ENCODE assay signal across 9 cellular contexts in the genomic region with DNA sequence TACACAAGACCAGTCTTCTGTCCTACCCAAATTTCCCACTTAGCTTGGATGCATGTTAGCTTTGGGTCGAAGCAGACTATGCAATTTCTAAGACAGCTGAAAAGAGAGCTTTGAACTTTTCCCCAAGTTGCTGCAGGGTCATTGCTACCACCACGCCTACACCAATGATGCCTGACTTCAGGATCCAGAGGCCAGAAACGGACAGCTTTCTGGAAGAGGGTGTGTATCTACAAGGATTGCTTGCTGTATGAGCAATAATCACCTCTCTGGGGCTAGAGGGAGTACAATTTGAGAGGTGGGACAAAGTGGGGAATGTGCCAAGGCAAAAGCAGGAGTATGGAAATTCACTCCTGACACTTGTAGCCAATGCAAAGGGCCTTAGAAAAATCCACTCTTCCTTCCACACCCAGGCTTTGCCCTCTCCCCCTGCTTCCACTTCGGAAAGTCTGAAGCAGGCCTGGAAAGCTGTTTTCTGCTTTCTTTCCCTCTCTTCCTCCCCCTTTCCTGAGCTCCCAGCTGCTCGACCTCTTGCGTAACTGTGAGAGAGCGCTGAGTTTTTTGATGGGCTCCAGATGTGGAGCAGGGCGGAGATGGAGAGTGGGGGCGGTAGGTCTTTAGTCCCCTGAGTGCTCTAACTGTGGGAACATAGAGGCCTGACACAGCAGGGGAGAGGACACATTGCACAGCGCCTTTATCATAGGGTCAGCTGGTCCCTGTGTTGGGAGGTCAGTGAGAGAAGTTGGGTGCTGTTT. TPM values are rescaled to one million over a fixed set of nuclear protein-coding genes. Genes with fewer than 3 reads are reported as not detected.
DNase-seq lines count a peak whose midpoint lies in the region; ATAC-seq lines count a peak whose summit lies in the region.
"Had no signal": no experiment of that assay in that cellular context is flagged by ENCODE, and none has a peak within 500 bp of the region (broad histone marks: within the 10 kb centered on the region; RNA-seq: fewer than 3 reads in every experiment).

No MANE protein-coding gene starts in this region.

- peak overlapping the region; percentile 14 to 49 for H3K4me3 ChIP-seq in stomach smooth muscle (ENCODE audit: low read length in 2 of 2)

- peak; percentile 70 for DNase-seq in H4 (ENCODE audit: low spot score)
- peak; percentile 94 for DNase-seq in brain pericyte (ENCODE audit: low read depth, low spot score)
- DNase-seq in left lobe of liver (ENCODE audit: low spot score), result no peak
- no peak for DNase-seq in NCI-H82 treated with DMSO at 0.1 percent for 48 hours (lab: John Stamatoyannopoulos, UW; ENCODE audit: unreplicated experiment)
- no peak for DNase-seq in NOMO-1 treated with dmso at 0.1 percent for 144 hours (lab: John Stamatoyannopoulos, UW; ENCODE audit: unreplicated experiment)
- DNase-seq in GOT3 (lab: John Stamatoyannopoulos, UW), result no peak
- DNase-seq: activated B cell treated with CpG ODN at 0.5 μM for 24 hours had no signal

- H3K27me3 ChIP-seq in stomach smooth muscle (ENCODE audit: control insufficient read depth in 1 of 2, insufficient read depth in 2 of 2, low read length in 2 of 2), result no peaks in the 10 kb centered on the region

- H3K27ac ChIP-seq in stomach smooth muscle (ENCODE audit: low read length), result peak overlapping the region; percentile 84

- peak overlapping the region; percentile 40 to 60 for H3K9ac ChIP-seq in stomach smooth muscle (ENCODE audit: low read length in 2 of 2)

- H3K36me3 ChIP-seq in stomach smooth muscle (ENCODE audit: control insufficient read depth in 2 of 2, insufficient read depth in 2 of 2, low read length in 2 of 2), result peaks cover 11 to 18% of the 10 kb centered on the region in 2 donors

- H3K9me3 ChIP-seq in stomach smooth muscle (ENCODE audit: control insufficient read depth in 2 of 2, low read length in 2 of 2), result no peaks in the 10 kb centered on the region

- peaks cover 45% of the 10 kb centered on the region for H3K4me1 ChIP-seq in stomach smooth muscle (ENCODE audit: control insufficient read depth, insufficient read depth, low read length)

- ATAC-seq in left lobe of liver (peak; percentile 10), GM19395 (IDR thresholded peaks at IDR 0.05; ENCODE audit: unreplicated experiment) (no peak)

RNA-seq across cellular contexts. Expression of gene PHLDB1, which starts 2.1 kb away (rescaled TPM):
- 29.6 and 40.0 TPM in 2 replicates for total RNA-seq in H4 (2014; rRNA removed; shearing (Covaris generic))
- 7.5 TPM for total RNA-seq in left lobe of liver

RNA-seq across cellular contexts. Expression of gene ARCN1, which starts 33.1 kb away (rescaled TPM):
- 126 and 172 TPM in 2 replicates for total RNA-seq in H4 (2014; rRNA removed; shearing (Covaris generic))
- total RNA-seq in left lobe of liver, result 61.0 TPM

RNA-seq across cellular contexts. Expression of gene IFT46, which starts 39.6 kb away (rescaled TPM):
- 48.3 and 61.1 TPM in 2 replicates for total RNA-seq in H4 (2014; rRNA removed; shearing (Covaris generic))
- 5.4 TPM for total RNA-seq in left lobe of liver

Comparison
In these comparisons a context has a peak if more than half of its experiments do, and no peak if none do; other contexts are left out.
1. DNase-seq: peak in H4 (single experiment) and brain pericyte (single experiment); none in left lobe of liver (single experiment), NCI-H82 treated with DMSO at 0.1 percent for 48 hours (single experiment), NOMO-1 treated with dmso at 0.1 percent for 144 hours (single experiment) and GOT3 (single experiment).